ENCODE assay signal across 9 cellular contexts in the genomic region with DNA sequence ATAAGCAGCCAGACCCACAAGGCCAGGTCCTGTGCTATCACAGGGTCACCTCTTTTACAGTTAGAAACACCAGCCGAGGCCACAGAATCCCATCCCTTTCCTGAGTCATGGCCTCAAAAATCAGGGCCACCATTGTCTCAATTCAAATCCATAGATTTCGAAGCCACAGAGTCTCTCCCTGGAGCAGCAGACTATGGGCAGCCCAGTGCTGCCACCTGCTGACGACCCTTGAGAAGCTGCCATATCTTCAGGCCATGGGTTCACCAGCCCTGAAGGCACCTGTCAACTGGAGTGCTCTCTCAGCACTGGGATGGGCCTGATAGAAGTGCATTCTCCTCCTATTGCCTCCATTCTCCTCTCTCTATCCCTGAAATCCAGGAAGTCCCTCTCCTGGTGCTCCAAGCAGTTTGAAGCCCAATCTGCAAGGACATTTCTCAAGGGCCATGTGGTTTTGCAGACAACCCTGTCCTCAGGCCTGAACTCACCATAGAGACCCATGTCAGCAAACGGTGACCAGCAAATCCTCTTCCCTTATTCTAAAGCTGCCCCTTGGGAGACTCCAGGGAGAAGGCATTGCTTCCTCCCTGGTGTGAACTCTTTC. TPM values are rescaled to one million over a fixed set of nuclear protein-coding genes. Genes with fewer than 3 reads are reported as not detected.
A peak's percentile ranks its signal among the peaks of the same experiment; 100 is the strongest.
DNase-seq lines count a peak whose midpoint lies in the region; ATAC-seq, FAIRE-seq and TF ChIP-seq lines count a peak whose summit lies in the region.
"Had no signal": no experiment of that assay in that cellular context is flagged by ENCODE, and none has a peak within 500 bp of the region (broad histone marks: within the 10 kb centered on the region; RNA-seq: fewer than 3 reads in every experiment).

No MANE protein-coding gene starts in this region.

- no peak overlapping the region for H4K5ac ChIP-seq in IMR-90 (ENCODE audit: low read depth, low read length)

- H2BK5ac ChIP-seq in IMR-90 (ENCODE audit: low read depth, low read length, poor library complexity, severe bottlenecking) = no peak overlapping the region

- no peak overlapping the region for H3K14ac ChIP-seq in IMR-90 (replicated peaks; ENCODE audit: low read depth, low read length)

- H3K18ac ChIP-seq in IMR-90 (ENCODE audit: low read depth, low read length) = no peak overlapping the region

- H3K9me3 ChIP-seq in Caco-2 (no peaks in the 10 kb centered on the region), IMR-90 (ENCODE audit: control insufficient read depth, insufficient read depth, low read length) (no peaks in the 10 kb centered on the region), testis (no peaks in the 10 kb centered on the region)

- H3K4me2 ChIP-seq in IMR-90 (ENCODE audit: low read depth, low read length) = no peak overlapping the region

- H4K91ac ChIP-seq in IMR-90 (ENCODE audit: insufficient read depth, low read depth, low read length) = no peak overlapping the region

- no peak overlapping the region for H2BK15ac ChIP-seq in IMR-90 (ENCODE audit: low read depth, low read length)

- no peak overlapping the region for H3K4me3 Mint-ChIP-seq in Caco-2 (ENCODE audit: unreplicated experiment)

- H3K23ac ChIP-seq in IMR-90 (ENCODE audit: low read depth, low read length) = no peak overlapping the region

- H3K4me1 Mint-ChIP-seq in Caco-2 (ENCODE audit: low read depth, unreplicated experiment) = no peaks in the 10 kb centered on the region

- H3K56ac ChIP-seq in IMR-90 (ENCODE audit: extremely low read depth, insufficient read depth, low read length) = no peak overlapping the region

- H3K36me3 Mint-ChIP-seq in Caco-2 (ENCODE audit: insufficient read depth, unreplicated experiment) = peaks cover 10% of the 10 kb centered on the region

- dilution Hi-C loops in IMR-90 (cut with HindIII; ENCODE audit: low sequenced_read_pairs, unreplicated experiment) = no loop called here

- H3K27me3 ChIP-seq in Caco-2 (replicated peaks; ENCODE audit: control insufficient read depth, insufficient read depth, low read length) (no peaks in the 10 kb centered on the region), IMR-90 (ENCODE audit: control insufficient read depth, insufficient read depth, low read length) (no peaks in the 10 kb centered on the region; the same call in 1 of the 2 replicates), testis (no peaks in the 10 kb centered on the region)

- H3K4me3 ChIP-seq in Caco-2 (ENCODE audit: low read depth, low read length) (no peak overlapping the region), IMR-90 (ENCODE audit: insufficient read depth, low read depth, low read length) (no peak overlapping the region), foreskin fibroblast (ENCODE audit: low read depth in 1 of 2, low read length in 2 of 2) (no peak overlapping the region), testis (no peak overlapping the region)

- POLR2A ChIA-PET in Caco-2 (lab: Charles Lee) (no interaction called here), IMR-90 (lab: Charles Lee; ENCODE audit: unreplicated experiment) (no interaction called here)

- no peak overlapping the region for H2AK5ac ChIP-seq in IMR-90 (ENCODE audit: low read depth, low read length)

- no peak overlapping the region for H3K9ac ChIP-seq in IMR-90 (ENCODE audit: low read depth, low read length)

- 17% methylated on average over 2 of the region's 4 CpGs; no CpG with 5 or more reads in 1 of the 2 experiments for WGBS in IMR-90 (ENCODE audit: extremely low coverage in 2 of 2, insufficient read length in 1 of 2), 2 experiments
- WGBS in testis, 2 donors = 45 to 48% methylated on average over 4 of the region's 4 CpGs

- H3K27me3 Mint-ChIP-seq in Caco-2 (ENCODE audit: insufficient read depth, unreplicated experiment) = no peaks in the 10 kb centered on the region

- TF ChIP-seq CTCF in Caco-2 (IDR thresholded peaks at IDR 0.05; ENCODE audit: insufficient read depth in 1 of 2, low read depth in 1 of 2, low read length in 1 of 2, severe bottlenecking in 1 of 2, unreplicated experiment in 1 of 2) = peak; percentile 66 to 84
- peak; percentile 79 for TF ChIP-seq CTCF in IMR-90 (conservative IDR thresholded peaks at IDR 0.05; ENCODE audit: low read depth, low read length)
- peak; percentile 82 for TF ChIP-seq CTCF in foreskin fibroblast (IDR thresholded peaks at IDR 0.05; ENCODE audit: low read depth, low read length)
- no peak for TF ChIP-seq CTCF in omental fat pad (IDR thresholded peaks at IDR 0.05)
- peak in 2 of 3 experiments; percentile 65 to 70 for TF ChIP-seq CTCF in testis (IDR thresholded peaks at IDR 0.05)

- no peak overlapping the region for H2BK120ac ChIP-seq in IMR-90 (ENCODE audit: low read depth, low read length)

- H2BK20ac ChIP-seq in IMR-90 (ENCODE audit: low read depth, low read length) = no peak overlapping the region

- no peak for TF ChIP-seq POLR2A in IMR-90 (IDR thresholded peaks at IDR 0.05; ENCODE audit: low read depth, low read length)
- TF ChIP-seq POLR2A in testis (IDR thresholded peaks at IDR 0.05) = no peak

- H3K4ac ChIP-seq in IMR-90 (ENCODE audit: low read depth, low read length) = no peak overlapping the region

- ATAC-seq in IMR-90 (ENCODE audit: low read depth) = peak; percentile 82
- peak; percentile 54 for ATAC-seq in omental fat pad (ENCODE audit: low FRiP score)
- ATAC-seq in GM19395 (IDR thresholded peaks at IDR 0.05; ENCODE audit: unreplicated experiment) = no peak

- H3K36me3 ChIP-seq in Caco-2 (ENCODE audit: control insufficient read depth, insufficient read depth, low read length) (no peaks in the 10 kb centered on the region), IMR-90 (ENCODE audit: control insufficient read depth, insufficient read depth, low read length) (peaks cover 4% of the 10 kb centered on the region; the same call in 1 of the 2 replicates), testis (ENCODE audit: low read depth, missing control alignments) (no peaks in the 10 kb centered on the region)

- no peak for FAIRE-seq in RCC 7860 (lab: Jason Lieb, UNC)

- BruUV-seq in Caco-2 (replicated peaks; lab: Mats Ljungman, UMichigan) (no TSS peak), IMR-90 (replicated peaks; lab: Mats Ljungman, UMichigan) (no TSS peak)

- intact Hi-C loops in Caco-2 (cut with micrococcal nuclease; ENCODE audit: unreplicated experiment) = no loop called here
- intact Hi-C loops in IMR-90 (cut with micrococcal nuclease) = loop anchor here (1.0 to 10.0 kb wide), 4 partner anchors 53 to 382 kb away; a partner anchor contains a TSS
- intact Hi-C loops in testis (cut with DNase I; ENCODE audit: low total_unique reads) = no loop called here

- no peaks in the 10 kb centered on the region for H3K79me1 ChIP-seq in IMR-90 (ENCODE audit: low read depth in 1 of 2, low read length in 2 of 2)

- H3K9me1 ChIP-seq in IMR-90 (ENCODE audit: insufficient read depth, low read length) = no peaks in the 10 kb centered on the region

- H4K20me1 ChIP-seq in IMR-90 (ENCODE audit: insufficient read depth, low read length) = no peaks in the 10 kb centered on the region

- peak; percentile 68 to 72 for DNase-seq in Caco-2
- DNase-seq in IMR-90 = peak; percentile 69
- DNase-seq in RCC 7860 (ENCODE audit: low spot score) = peak; percentile 49
- DNase-seq in activated T-helper 1 cell treated with anti-CD3 and anti-CD28 coated beads, Interleukin-2, amount 50 U/mL, for 16 hours (ENCODE audit: low read depth in 1 of 2, low spot score in 1 of 2) = peak; percentile 31 to 35
- DNase-seq in foreskin fibroblast = peak; percentile 67 to 91
- peak; percentile 34 for DNase-seq in omental fat pad (ENCODE audit: low spot score)
- peak; percentile 79 for DNase-seq in testis

- no peak overlapping the region for H4K8ac ChIP-seq in IMR-90 (ENCODE audit: low read depth in 2 of 2, low read length in 2 of 2)

- peak overlapping the region; percentile 79 for H2AK9ac ChIP-seq in IMR-90 (replicated peaks; ENCODE audit: low read depth, low read length, poor library complexity)

- H3K4me1 ChIP-seq in Caco-2 (no peaks in the 10 kb centered on the region), IMR-90 (ENCODE audit: control insufficient read depth, insufficient read depth, low read length) (no peaks in the 10 kb centered on the region), testis (no peaks in the 10 kb centered on the region)

- peak; percentile 92 for TF ChIP-seq RAD21 in IMR-90 (IDR thresholded peaks at IDR 0.05; ENCODE audit: low read length)

- no peaks in the 10 kb centered on the region for H3K9me3 Mint-ChIP-seq in Caco-2 (ENCODE audit: unreplicated experiment)

- CTCF ChIA-PET in Caco-2 (lab: Charles Lee) = interaction anchor here (0.6 kb wide), 1 partner anchor 403 kb away, joined by 4 read pairs; no protein-coding TSS in a partner anchor
- CTCF ChIA-PET in IMR-90 (lab: Yijun Ruan, JAX) = interaction anchor here (0.6 to 1.0 kb wide), 3 partner anchors 10 to 821 kb away, joined by 3 to 4 read pairs (median 3); no protein-coding TSS in a partner anchor

- H3K27ac ChIP-seq in IMR-90 (ENCODE audit: insufficient read depth, low read length) = no peak overlapping the region
- H3K27ac ChIP-seq in testis = no peak overlapping the region

- in situ Hi-C loops in IMR-90 (cut with MboI; ENCODE audit: low sequenced_read_pairs) = no loop called here

- H2AFZ ChIP-seq in IMR-90 (replicated peaks; ENCODE audit: low read length, poor library complexity) = peak overlapping the region; percentile 78

- no peak overlapping the region for H3K27ac Mint-ChIP-seq in Caco-2 (ENCODE audit: unreplicated experiment)

TF ChIP-seq in IMR-90, 13 proteins besides CTCF, POLR2A, EP300 and RAD21:
- TF ChIP-seq RFX5 (IDR thresholded peaks at IDR 0.05; ENCODE audit: low read depth, low read length) = no peak
- TF ChIP-seq SMC3 (IDR thresholded peaks at IDR 0.05; ENCODE audit: low read depth, low read length) = peak; percentile 87

RNA-seq across cellular contexts. Expression of a gene that starts 39.6 kb away (rescaled TPM):
- not detected in 2 replicates for total RNA-seq in Caco-2 (2022)
- under 0.01 TPM in 1 of 2 replicates, not detected in the other for total RNA-seq in IMR-90 (2012; rRNA removed)
- polyA plus RNA-seq in IMR-90 (2012; rRNA removed) = 0.03 and 0.10 TPM in 2 replicates
- polyA plus RNA-seq in IMR-90 (2012; cell fraction: cytosol; rRNA removed) = 0.01 TPM in 1 of 2 replicates, not detected in the other
- 0.07 and 0.09 TPM in 2 replicates for polyA plus RNA-seq in IMR-90 (2012; cell fraction: nucleus; rRNA removed; ENCODE audit: low replicate concordance)
- not detected for total RNA-seq in omental fat pad
- 1 to 10 TPM in 1 of 2 donors, under 1 TPM in 1; 0.68 to 1.4 TPM for total RNA-seq in testis
- 1.1 TPM for polyA plus RNA-seq in testis (ENCODE audit: insufficient read depth, low read depth, low replicate concordance)
- total RNA-seq: T-helper 2 cell treated with Interferon-gamma antibody and Interleukin-4, amounts not matched to agents 100 ng/mL and 5 ng/mL, for 36 hours had no signal

RNA-seq across cellular contexts. Expression of a gene that starts 52.3 kb away (rescaled TPM):
- 8.0 and 8.8 TPM in 2 replicates for total RNA-seq in Caco-2 (2022)
- total RNA-seq in IMR-90 (2012; rRNA removed) = 10.3 and 13.1 TPM in 2 replicates
- 23.7 and 24.7 TPM in 2 replicates for polyA plus RNA-seq in IMR-90 (2012; rRNA removed)
- 25.2 and 26.0 TPM in 2 replicates for polyA plus RNA-seq in IMR-90 (2012; cell fraction: cytosol; rRNA removed)
- polyA plus RNA-seq in IMR-90 (2012; cell fraction: nucleus; rRNA removed; ENCODE audit: low replicate concordance) = 23.8 and 28.1 TPM in 2 replicates
- total RNA-seq in omental fat pad = 10 to 100 TPM in 3 of 4 donors, 1 to 10 TPM in 1; 6.1 to 22.1 (median 18.0) TPM
- 10 to 100 TPM; 42.2 to 46.4 TPM for total RNA-seq in testis
- 42.2 TPM for polyA plus RNA-seq in testis (ENCODE audit: insufficient read depth, low read depth, low replicate concordance)

Comparison
In these comparisons a context has a peak if more than half of its experiments do, and no peak if none do; other contexts are left out.
1. CTCF ChIP-seq: peak in Caco-2 (2 of 2), IMR-90 (single experiment), foreskin fibroblast (single experiment) and testis (2 of 3); none in omental fat pad (0 of 3).
2. Peak in every context shown above with its lines, with median percentiles within 50 percentile points of each other: DNase-seq.